In the genomic region with DNA sequence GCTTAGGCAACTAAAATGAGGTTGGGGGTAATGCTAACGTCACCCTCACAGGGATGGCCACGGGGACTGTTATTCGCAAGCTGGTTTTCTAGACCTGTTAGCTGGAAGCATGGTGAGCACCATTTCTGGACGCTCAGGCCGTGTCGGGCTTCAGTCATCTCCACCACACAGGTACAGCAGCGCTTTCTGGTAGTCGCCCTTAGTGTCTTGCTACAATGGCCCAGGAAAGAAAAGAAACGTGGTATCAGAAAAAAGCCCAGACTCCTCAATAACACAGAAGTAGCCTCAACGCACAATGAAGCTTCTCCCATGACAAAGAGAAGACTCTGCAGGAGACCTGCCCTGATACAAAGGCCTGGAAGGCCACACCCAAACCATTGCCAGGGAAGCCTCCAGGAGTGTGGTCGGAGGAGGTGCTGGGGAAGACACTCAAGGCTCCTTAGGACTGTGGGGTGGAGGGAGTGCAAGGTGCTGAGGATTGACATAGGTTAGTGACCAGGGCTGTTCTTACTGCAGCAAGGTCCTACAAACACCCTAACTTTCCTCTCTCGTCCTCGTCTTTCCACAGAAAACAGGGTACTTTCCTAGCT, we compare ENCODE assay signal across 19 cellular contexts. TPM values are rescaled to one million over a fixed set of nuclear protein-coding genes. Genes with fewer than 3 reads are reported as not detected.
DNase-seq lines count a peak whose midpoint lies in the region; ATAC-seq and TF ChIP-seq lines count a peak whose summit lies in the region.
"Had no signal": no experiment of that assay in that cellular context is flagged by ENCODE, and none has a peak within 500 bp of the region (broad histone marks: within the 10 kb centered on the region; RNA-seq: fewer than 3 reads in every experiment).

No MANE protein-coding gene starts in this region.

- H3K9me2 ChIP-seq in hepatocyte (replicated peaks; ENCODE audit: insufficient read depth): no peaks in the 10 kb centered on the region

- intact Hi-C loops in spleen (cut with DNase I; ENCODE audit: low total_unique reads): no loop called here

- CTCF ChIA-PET in AG04450 (lab: Charles Lee): interaction anchor here (0.9 to 1.3 kb wide), 2 partner anchors 13 to 19 kb away, joined by 3 to 5 read pairs; no protein-coding TSS in a partner anchor
- CTCF ChIA-PET in RWPE1 (lab: Yijun Ruan, JAX): interaction anchor here (0.6 to 1.2 kb wide), 2 partner anchors 14 to 107 kb away, joined by 8 to 9 read pairs; no protein-coding TSS in a partner anchor

- no peaks in the 10 kb centered on the region for H3K27me3 Mint-ChIP-seq in natural killer cell treated with Interleukin-12 subunit alpha and Interleukin-12 subunit beta and Interleukin-15 and Interleukin-18, amount 100 ng/mL, for 72 hours

- H3K4me3 ChIP-seq in AG04450 (ENCODE audit: low read depth, low read length) (no peak overlapping the region), osteoblast (ENCODE audit: insufficient read depth, low read length) (no peak overlapping the region), hepatocyte (no peak overlapping the region), spleen (no peak overlapping the region)

- TF ChIP-seq CTCF in AG04450 (IDR thresholded peaks at IDR 0.05; ENCODE audit: low read depth, low read length) (no peak), RWPE1 (conservative IDR thresholded peaks at IDR 0.05; ENCODE audit: low read depth) (no peak), osteoblast (IDR thresholded peaks at IDR 0.05; ENCODE audit: extremely low read depth, low read depth, low read length) (no peak), hepatocyte (IDR thresholded peaks at IDR 0.05; ENCODE audit: poor library complexity) (no peak), spleen (IDR thresholded peaks at IDR 0.05 in 8 of 11, conservative IDR thresholded peaks at IDR 0.05 in 3 of 11) (no peak)

- H3K36me3 ChIP-seq in osteoblast (ENCODE audit: insufficient read depth, low read length): peaks cover 81% of the 10 kb centered on the region
- peaks cover 20% of the 10 kb centered on the region for H3K36me3 ChIP-seq in hepatocyte (replicated peaks; ENCODE audit: insufficient read depth, low read depth)
- peaks cover 10 to 80% (median 67%) of the 10 kb centered on the region in 6 donors for H3K36me3 ChIP-seq in spleen

- H3K27ac ChIP-seq in AG04450 (ENCODE audit: low read depth, low read length) (peak overlapping the region; percentile 21), RWPE1 (peak overlapping the region; percentile 45), epithelial cell of prostate (peak overlapping the region; percentile 54), osteoblast (ENCODE audit: low read depth, low read length) (peak overlapping the region; percentile 19), hepatocyte (no peak overlapping the region), spleen (no peak overlapping the region)
- H3K27ac ChIP-seq: KMS-11 had no signal

- POLR2A ChIA-PET in AG04450 (lab: Yijun Ruan, JAX) (no interaction called here), RWPE1 (lab: Yijun Ruan, JAX; ENCODE audit: low non-redundant PET) (no interaction called here)

- TF ChIP-seq POLR2A in spleen (IDR thresholded peaks at IDR 0.05): no peak

- H4K20me1 ChIP-seq in osteoblast (ENCODE audit: insufficient read depth, low read length) (peaks cover 64% of the 10 kb centered on the region), hepatocyte (ENCODE audit: insufficient read depth, poor library complexity, severe bottlenecking) (peaks cover 23% of the 10 kb centered on the region)

- no peak overlapping the region for H2AFZ ChIP-seq in osteoblast (ENCODE audit: low read length)
- no peak overlapping the region for H2AFZ ChIP-seq in hepatocyte

- H3K4me1 ChIP-seq in osteoblast (ENCODE audit: insufficient read depth, low read length) (peaks cover 9% of the 10 kb centered on the region), hepatocyte (ENCODE audit: insufficient read depth) (no peaks in the 10 kb centered on the region), spleen (no peaks in the 10 kb centered on the region)

- H3K27me3 ChIP-seq in AG04450 (ENCODE audit: control insufficient read depth, insufficient read depth, low read length): no peaks in the 10 kb centered on the region
- no peaks in the 10 kb centered on the region for H3K27me3 ChIP-seq in osteoblast (ENCODE audit: insufficient read depth, low read length)
- H3K27me3 ChIP-seq in hepatocyte: no peaks in the 10 kb centered on the region
- H3K27me3 ChIP-seq in spleen (replicated peaks in 1 of 7): no peaks in the 10 kb centered on the region

- no peak overlapping the region for H3K4me2 ChIP-seq in osteoblast (ENCODE audit: insufficient read depth, low read length)
- H3K4me2 ChIP-seq in hepatocyte: no peak overlapping the region
- H3K4me2 ChIP-seq: KMS-11 had no signal

- no peaks in the 10 kb centered on the region for H3K9me3 Mint-ChIP-seq in natural killer cell treated with Interleukin-12 subunit alpha and Interleukin-12 subunit beta and Interleukin-15 and Interleukin-18, amount 100 ng/mL, for 72 hours

- no peak for ATAC-seq in GM19463 (IDR thresholded peaks at IDR 0.05; ENCODE audit: unreplicated experiment)
- no peak for ATAC-seq in natural killer cell treated with Interleukin-12 subunit alpha and Interleukin-12 subunit beta and Interleukin-15 and Interleukin-18, amount 100 ng/mL, for 72 hours
- ATAC-seq: HepG2 had no signal

- H3K79me2 ChIP-seq in osteoblast (ENCODE audit: insufficient read depth, low read length) (peaks cover 13% of the 10 kb centered on the region), hepatocyte (no peaks in the 10 kb centered on the region)

- H3K36me3 Mint-ChIP-seq in natural killer cell treated with Interleukin-12 subunit alpha and Interleukin-12 subunit beta and Interleukin-15 and Interleukin-18, amount 100 ng/mL, for 72 hours: peaks cover 30% of the 10 kb centered on the region

- H3K4me1 Mint-ChIP-seq in natural killer cell treated with Interleukin-12 subunit alpha and Interleukin-12 subunit beta and Interleukin-15 and Interleukin-18, amount 100 ng/mL, for 72 hours (ENCODE audit: low read depth in 2 of 2): peaks cover 9 to 10% of the 10 kb centered on the region in 2 donors

- 90% methylated on average over 13 of the region's 13 CpGs for WGBS in hepatocyte (ENCODE audit: low lambda C conversion rate, missing lambda C conversion rate)
- WGBS in spleen, 5 donors: 86 to 93% (median 89%) methylated on average over 13 of the region's 13 CpGs

- H3K4me3 Mint-ChIP-seq in natural killer cell treated with Interleukin-12 subunit alpha and Interleukin-12 subunit beta and Interleukin-15 and Interleukin-18, amount 100 ng/mL, for 72 hours: no peak overlapping the region

- H3K27ac Mint-ChIP-seq in natural killer cell treated with Interleukin-12 subunit alpha and Interleukin-12 subunit beta and Interleukin-15 and Interleukin-18, amount 100 ng/mL, for 72 hours: no peak overlapping the region

- H3K9me3 ChIP-seq in AG04450 (ENCODE audit: control insufficient read depth, insufficient read depth, low read length): no peaks in the 10 kb centered on the region
- H3K9me3 ChIP-seq in osteoblast (ENCODE audit: low read depth, low read length): no peaks in the 10 kb centered on the region
- H3K9me3 ChIP-seq in hepatocyte (ENCODE audit: low read depth): no peaks in the 10 kb centered on the region
- H3K9me3 ChIP-seq in spleen: no peaks in the 10 kb centered on the region

- no peak for DNase-seq in AG04450 (ENCODE audit: low read depth, low spot score)
- no peak for DNase-seq in RWPE1 (ENCODE audit: low spot score)
- DNase-seq in epithelial cell of prostate (ENCODE audit: low read depth, low spot score): no peak
- DNase-seq in osteoblast (ENCODE audit: insufficient read length, low spot score, missing footprints): peak; percentile 61
- no peak for DNase-seq in hepatocyte (ENCODE audit: low spot score)
- no peak for DNase-seq in spleen
- DNase-seq in natural killer cell treated with Interleukin-12 subunit alpha and Interleukin-12 subunit beta and Interleukin-15 and Interleukin-18, amount 100 ng/mL, for 72 hours (ENCODE audit: low spot score): no peak
- DNase-seq: AML-193; Calu3; DMS79; GDM1; NCI-H1092 treated with DMSO at 0.1 percent for 48 hours; NCI-H1694 treated with DMSO at 0.1 percent for 48 hours; NCI-H345; NCI-H69; NK-92 treated with Interleukin-12 subunit alpha and Interleukin-12 subunit beta, amount 100 ng/mL, for 24 hours had no signal

RNA-seq across cellular contexts. Expression of a gene that starts 50.2 kb away (rescaled TPM):
- polyA plus RNA-seq in AG04450 (2011; rRNA removed) (4,288 and 4,537 TPM in 2 replicates), hepatocyte (1,699 and 1,702 TPM in 2 replicates), spleen (100 to 1,000 TPM; 163 to 437 (median 230) TPM)
- polyA minus RNA-seq in AG04450 (2011; rRNA and poly(A)+ RNA removed): 3,312 and 3,619 TPM in 2 replicates
- total RNA-seq in osteoblast (2,826 and 3,042 TPM in 2 replicates), hepatocyte (1,102 and 1,220 TPM in 2 replicates), spleen (100 to 1,000 TPM; 191 to 397 (median 338) TPM)
- 100 to 1,000 TPM in 1 of 2 donors, 10 to 100 TPM in 1; 95.1 to 137 TPM for total RNA-seq in natural killer cell treated with Interleukin-12 subunit alpha and Interleukin-12 subunit beta and Interleukin-15 and Interleukin-18, amount 100 ng/mL, for 72 hours

Comparison
In these comparisons a context has a peak if more than half of its experiments do, and no peak if none do; other contexts are left out.
1. H3K27ac ChIP-seq: peak in AG04450 (single experiment), RWPE1 (single experiment), epithelial cell of prostate (single experiment) and osteoblast (single experiment); none in hepatocyte (single experiment) and spleen (0 of 8).